In genomic region chr1:116873680-116874271, GRCh38 we compare ENCODE assay signal across 17 cellular contexts. TPM values are rescaled to one million over a fixed set of nuclear protein-coding genes. Genes with fewer than 3 reads are reported as not detected.
DNase-seq lines count a peak whose midpoint lies in the region; ATAC-seq lines count a peak whose summit lies in the region.
"Had no signal": no experiment of that assay in that cellular context is flagged by ENCODE, and none has a peak within 500 bp of the region (broad histone marks: within the 10 kb centered on the region; RNA-seq: fewer than 3 reads in every experiment).

No MANE protein-coding gene starts in this region.

- H3K9me3 ChIP-seq in aorta (ENCODE audit: control insufficient read depth, low read length): peaks cover 2% of the 10 kb centered on the region

- H3K27ac ChIP-seq in aorta (ENCODE audit: low read depth in 1 of 2, low read length in 2 of 2): no peak overlapping the region

- WGBS in aorta, 2 donors: 83 to 85% methylated on average over 6 of the region's 6 CpGs

- DNase-seq in NCI-H2227 treated with DMSO at 0.1 percent for 48 hours (lab: John Stamatoyannopoulos, UW): peak; percentile 14
- no peak for DNase-seq in NCI-H2227 (lab: John Stamatoyannopoulos, UW; ENCODE audit: unreplicated experiment)
- DNase-seq in Daoy (ENCODE audit: low read depth): peak; percentile 71
- peak; percentile 48 to 50 for DNase-seq in activated T-cell treated with anti-CD3 and anti-CD28 coated beads, Interleukin-2, amount 50 U/mL, for 48 hours
- DNase-seq in foreskin melanocyte: peak; percentile 95
- no peak for DNase-seq in NCI-H82 (lab: John Stamatoyannopoulos, UW)
- DNase-seq in NCI-H345 (lab: John Stamatoyannopoulos, UW): no peak
- no peak for DNase-seq in aorta
- DNase-seq: 8988T; CD4-positive, CD25-positive, alpha-beta regulatory T cell; hippocampal formation; KG1; left colon; NCI-H187 treated with DMSO at 0.1 percent for 48 hours; RPMI8226 had no signal

- no peaks in the 10 kb centered on the region for H3K36me3 ChIP-seq in aorta (ENCODE audit: control insufficient read depth in 1 of 2, insufficient read depth in 2 of 2, low read length in 1 of 2)

- H3K4me3 ChIP-seq in aorta (ENCODE audit: low read length in 2 of 2): no peak overlapping the region

- no peaks in the 10 kb centered on the region for H3K27me3 ChIP-seq in aorta (ENCODE audit: control insufficient read depth in 1 of 2, insufficient read depth in 2 of 2, low read length in 1 of 2)

- intact Hi-C loops in aorta (cut with DNase I): loop anchor here (5.0 to 10.0 kb wide), 2 partner anchors 34 to 181 kb away; partner anchors contain the start of gene PTGFRN (in 1 of the 2)

- no peak for ATAC-seq in aorta (ENCODE audit: low FRiP score)
- ATAC-seq: esophagus mucosa, HCT116, left colon had no signal

- H3K4me1 ChIP-seq in aorta (ENCODE audit: control insufficient read depth in 1 of 2, insufficient read depth in 2 of 2, low read length in 2 of 2): no peaks in the 10 kb centered on the region

RNA-seq across cellular contexts. Expression of gene PTGFRN, which starts 35.9 kb away (rescaled TPM):
- total RNA-seq in Daoy (2014; rRNA removed; shearing (Covaris generic)): 177 and 219 TPM in 2 replicates
- total RNA-seq in aorta: 10 to 100 TPM; 31.9 to 75.0 TPM
- 10 to 100 TPM in 1 of 2 donors, 1 to 10 TPM in 1; 3.8 to 13.2 TPM for polyA plus RNA-seq in aorta

Comparison
In these comparisons a context has a peak if more than half of its experiments do, and no peak if none do; other contexts are left out.
1. DNase-seq: peak in NCI-H2227 treated with DMSO at 0.1 percent for 48 hours (single experiment), Daoy (single experiment), activated T-cell treated with anti-CD3 and anti-CD28 coated beads, Interleukin-2, amount 50 U/mL, for 48 hours (2 of 2) and foreskin melanocyte (single experiment); none in NCI-H2227 (single experiment), NCI-H82 (single experiment), NCI-H345 (single experiment) and aorta (0 of 2).